8 cellular contexts compared by ENCODE assay signal in genomic region chr1:2049517-2050481, GRCh38. TPM values are rescaled to one million over a fixed set of nuclear protein-coding genes. Genes with fewer than 3 reads are reported as not detected.
DNase-seq lines count a peak whose midpoint lies in the region; ATAC-seq lines count a peak whose summit lies in the region.

Gene PRKCZ, plus strand, starts transcription at chr1:2050411. Its CDS starts 220 bp downstream, at chr1:2050631.

- peaks cover 12% of the 10 kb centered on the region; the same call in 1 of the 2 replicates for H3K4me1 ChIP-seq in iPS-20b (ENCODE audit: insufficient read depth, low read length)

- H3K36me3 Mint-ChIP-seq in T-helper 17 cell (ENCODE audit: low read depth): no peaks in the 10 kb centered on the region

- peak within 1 kb of the TSS; percentile 45 for H3K4me3 ChIP-seq in MG63
- peak within 1 kb of the TSS; percentile 76 for H3K4me3 ChIP-seq in iPS-20b (ENCODE audit: low read length)

- ATAC-seq in T-helper 17 cell (peak; percentile 99), HG02970 (IDR thresholded peaks at IDR 0.05; ENCODE audit: low FRiP score, unreplicated experiment) (no peak)

- H3K27me3 ChIP-seq in MG63 (peaks cover 10% of the 10 kb centered on the region), iPS-20b (ENCODE audit: insufficient read depth, low read length) (peaks cover 57% of the 10 kb centered on the region)

- no peaks in the 10 kb centered on the region for H3K9me3 ChIP-seq in MG63
- H3K9me3 ChIP-seq in T-helper 17 cell (ENCODE audit: control insufficient read depth, low read length, poor library complexity, severe bottlenecking): no peaks in the 10 kb centered on the region
- no peaks in the 10 kb centered on the region for H3K9me3 ChIP-seq in iPS-20b (ENCODE audit: insufficient read depth, low read depth, low read length)

- H3K36me3 ChIP-seq in MG63 (no peaks in the 10 kb centered on the region), iPS-20b (ENCODE audit: insufficient read depth, low read depth, low read length) (no peaks in the 10 kb centered on the region)

- H3K27ac Mint-ChIP-seq in T-helper 17 cell: peak within 1 kb of the TSS; percentile 72

- peak within 1 kb of the TSS; percentile 46 for H3K27ac ChIP-seq in iPS-20b (ENCODE audit: low read length)

- peaks cover 6% of the 10 kb centered on the region for H3K27me3 Mint-ChIP-seq in T-helper 17 cell

- H3K4me3 Mint-ChIP-seq in T-helper 17 cell: peak within 1 kb of the TSS; percentile 90

- peak; percentile 11 for DNase-seq in NCI-H2107 treated with DMSO at 0.1 percent for 48 hours (lab: John Stamatoyannopoulos, UW; ENCODE audit: unreplicated experiment)
- DNase-seq in NCI-H2107 (lab: John Stamatoyannopoulos, UW): no peak
- DNase-seq in MG63: peak; percentile 79
- DNase-seq in T-helper 17 cell: peak; percentile 95 to 96 (median 96)
- peak; percentile 95 for DNase-seq in astrocyte of the hippocampus (ENCODE audit: low read depth, low spot score)
- peak; percentile 91 to 94 for DNase-seq in stimulated activated CD4-positive, alpha-beta T cell treated with anti-CD3 and anti-CD28 coated beads, Interleukin-15, amount 100 ng/mL, for 1 hour (ENCODE audit: low read depth in 1 of 2, low spot score in 1 of 2)

- peak within 1 kb of the TSS; percentile 84; the same call in 1 of the 2 replicates for H3K9ac ChIP-seq in iPS-20b (ENCODE audit: low read depth, low read length)

- peaks cover 35% of the 10 kb centered on the region for H3K4me1 Mint-ChIP-seq in T-helper 17 cell

RNA-seq across cellular contexts. Expression of gene PRKCZ, which starts in this region (rescaled TPM):
- total RNA-seq in MG63 (2014; rRNA removed; shearing (Covaris generic); ENCODE audit: low replicate concordance): 5.3 and 12.2 TPM in 2 replicates
- total RNA-seq in T-helper 17 cell: 10 to 100 TPM; 26.0 to 33.5 TPM
